In genomic region chr2:170156592-170156991, GRCh38 we compare ENCODE assay signal across 16 cellular contexts. TPM values are rescaled to one million over a fixed set of nuclear protein-coding genes. Genes with fewer than 3 reads are reported as not detected.
"Had no signal": no experiment of that assay in that cellular context is flagged by ENCODE, and none has a peak within 500 bp of the region (broad histone marks: within the 10 kb centered on the region; RNA-seq: fewer than 3 reads in every experiment).

No MANE protein-coding gene starts in this region.

- DNase-seq: activated B cell treated with CpG ODN at 0.5 μM for 24 hours; activated CD4-positive, alpha-beta T cell treated with anti-CD3 and anti-CD28 coated beads, Interleukin-2, amount 50 U/mL, for 1 hour; amniotic stem cell; cerebellar nuclear complex; left cardiac atrium; occipital lobe; right cardiac atrium; stimulated activated CD4-positive, alpha-beta T cell treated with anti-CD3 and anti-CD28 coated beads, Interleukin-2, amount 100 ng/mL, for 24 hours; stimulated activated naive CD4-positive, alpha-beta T cell; T-helper 17 cell; upper lobe of right lung had no signal

- H3K9me3 ChIP-seq: suprapubic skin, upper lobe of right lung had no signal

- H3K27me3 ChIP-seq: suprapubic skin, upper lobe of right lung had no signal

- H3K4me1 ChIP-seq: upper lobe of right lung had no signal

- ATAC-seq: left cardiac atrium; natural killer cell treated with Interleukin-12 subunit alpha and Interleukin-12 subunit beta and Interleukin-15 and Interleukin-18, amount 100 ng/mL, for 72 hours; right cardiac atrium; T-helper 17 cell; upper lobe of right lung had no signal

- H3K36me3 ChIP-seq: suprapubic skin, upper lobe of right lung had no signal

- H3K27ac ChIP-seq: suprapubic skin, upper lobe of right lung had no signal

- H3K4me3 ChIP-seq: lung, suprapubic skin, upper lobe of right lung had no signal

RNA-seq across cellular contexts. Expression of gene MYO3B, which starts 21.4 kb away (rescaled TPM):
- total RNA-seq: activated B cell treated with CpG ODN at 0.5 μM for 24 hours, glomerular endothelial cell, left cardiac atrium, progenitor cell of endocrine pancreas, right cardiac atrium had no signal
- polyA plus RNA-seq: right cardiac atrium had no signal
